In genomic region chr3:52052831-52053306, GRCh38 we compare ENCODE assay signal across 7 cellular contexts. TPM values are rescaled to one million over a fixed set of nuclear protein-coding genes. Genes with fewer than 3 reads are reported as not detected.
A peak's percentile ranks its signal among the peaks of the same experiment; 100 is the strongest.
DNase-seq lines count a peak whose midpoint lies in the region; FAIRE-seq and TF ChIP-seq lines count a peak whose summit lies in the region.

No MANE protein-coding gene starts in this region.

- H3K4me3 ChIP-seq in SK-N-SH (ENCODE audit: low read depth in 2 of 2, low read length in 1 of 2) (peak overlapping the region; percentile 33 to 94), skeletal muscle cell (ENCODE audit: low read depth, low read length) (peak overlapping the region; percentile 29)

- peaks cover 36% of the 10 kb centered on the region for H3K4me1 Mint-ChIP-seq in brain

- no peaks in the 10 kb centered on the region for H3K27me3 ChIP-seq in SK-N-SH (ENCODE audit: insufficient read depth)

- peaks cover 26 to 52% of the 10 kb centered on the region in 2 experiments for H3K36me3 ChIP-seq in SK-N-SH (replicated peaks in 1 of 2; ENCODE audit: control insufficient read depth in 1 of 2, insufficient read depth in 2 of 2, low read length in 1 of 2)

- H3F3A ChIP-seq in SK-N-SH (replicated peaks; ENCODE audit: insufficient read depth) = peaks cover 35% of the 10 kb centered on the region

- peak; percentile 63 for TF ChIP-seq RAD21 in SK-N-SH (IDR thresholded peaks at IDR 0.05; ENCODE audit: low read length)

- peaks cover 83% of the 10 kb centered on the region for H3K79me2 ChIP-seq in SK-N-SH (ENCODE audit: insufficient read depth)

- WGBS in SK-N-SH (ENCODE audit: low lambda C conversion rate) = 20% methylated on average over 9 of the region's 10 CpGs

- H3K4me2 ChIP-seq in SK-N-SH = peak overlapping the region; percentile 91

- no peaks in the 10 kb centered on the region for H3K9me3 Mint-ChIP-seq in brain

- DNase-seq in H54 (ENCODE audit: insufficient read length, low spot score) = peak; percentile 83
- peak; percentile 76 for DNase-seq in SK-N-SH
- peak; percentile 76 for DNase-seq in iPS-NIHi11 (ENCODE audit: low spot score)
- no peak for DNase-seq in skeletal muscle cell (ENCODE audit: low read depth)
- no peak for DNase-seq in NCI-H1930 (lab: John Stamatoyannopoulos, UW)
- DNase-seq in NCI-H1436 treated with DMSO at 0.1 percent for 48 hours (lab: John Stamatoyannopoulos, UW) = no peak

- H3K27ac Mint-ChIP-seq in brain = peak overlapping the region in 3 of 5 experiments; percentile 61 to 76 (median 69)

- no peaks in the 10 kb centered on the region for H4K20me1 ChIP-seq in SK-N-SH (ENCODE audit: insufficient read depth)

- H3K36me3 Mint-ChIP-seq in brain = peaks cover 25% of the 10 kb centered on the region

- peaks cover 4% of the 10 kb centered on the region for H3K27me3 Mint-ChIP-seq in brain

- peak; percentile 14; the same call in 1 of the 2 replicates for TF ChIP-seq POLR2A in H54 (IDR thresholded peaks at IDR 0.05; ENCODE audit: low read depth, low read length)

- H3K9me3 ChIP-seq in SK-N-SH = no peaks in the 10 kb centered on the region

- H3K4me1 ChIP-seq in SK-N-SH (ENCODE audit: control insufficient read depth in 1 of 2, insufficient read depth in 2 of 2, low read depth in 1 of 2, low read length in 1 of 2) = peaks cover 23 to 74% of the 10 kb centered on the region in 2 experiments

- no peaks in the 10 kb centered on the region for H3K9me2 ChIP-seq in SK-N-SH

- no peak overlapping the region for H2AFZ ChIP-seq in SK-N-SH (ENCODE audit: low read depth)

- TF ChIP-seq EP300 in SK-N-SH (IDR thresholded peaks at IDR 0.05; ENCODE audit: borderline replicate concordance in 1 of 2, low read depth in 1 of 2, low read length in 1 of 2) = no peak; a peak in 1 of 4 replicates

- FAIRE-seq in H54 (lab: Jason Lieb, UNC) = no peak

- TF ChIP-seq CTCF in SK-N-SH (IDR thresholded peaks at IDR 0.05) (peak; percentile 59), brain (conservative IDR thresholded peaks at IDR 0.05) (no peak)

- H3K4me3 Mint-ChIP-seq in brain = peak overlapping the region in 3 of 5 experiments; percentile 26 to 89 (median 70)

- POLR2A ChIA-PET in SK-N-SH (lab: Yijun Ruan, JAX) = interaction anchor here (0.5 to 6.5 kb wide), 14 partner anchors 9 to 116 kb away, joined by 3 to 86 read pairs (median 4); no protein-coding TSS in a partner anchor

- CTCF ChIA-PET in SK-N-SH (lab: Yijun Ruan, JAX) = interaction anchor here (0.6 to 29.9 kb wide), 25 partner anchors 10 to 93 kb away, joined by 3 to 983 read pairs (median 6); partner anchors contain the start of genes ABHD14B and RPL29

- H3K9ac ChIP-seq in SK-N-SH = peak overlapping the region; percentile 68; the same call in 1 of the 2 replicates

- H3K27ac ChIP-seq in SK-N-SH (ENCODE audit: low read depth in 2 of 2, low read length in 1 of 2) = peak overlapping the region; percentile 88 to 93

TF ChIP-seq in SK-N-SH, 30 proteins besides CTCF, POLR2A, EP300 and RAD21:
- TF ChIP-seq SMC3 (IDR thresholded peaks at IDR 0.05; ENCODE audit: low read depth, low read length) (peak; percentile 67), MAX (IDR thresholded peaks at IDR 0.05; ENCODE audit: low read depth) (peak; percentile 58; the same call in 1 of the 2 replicates), SIN3A (IDR thresholded peaks at IDR 0.05; ENCODE audit: borderline replicate concordance, low read depth, low read length) (peak; percentile 65; the same call in 1 of the 2 replicates), TAF1 (IDR thresholded peaks at IDR 0.05; ENCODE audit: borderline replicate concordance, low read depth, low read length) (0 out of 2 replicates have a peak, but pooled peaks have one; percentile 9), USF1 (IDR thresholded peaks at IDR 0.05; ENCODE audit: borderline replicate concordance, low read depth) (no peak), ELF1 (IDR thresholded peaks at IDR 0.05) (peak; percentile 86), GABPA (IDR thresholded peaks at IDR 0.05; ENCODE audit: low read depth) (peak; percentile 75), TCF12 (IDR thresholded peaks at IDR 0.05) (0 out of 2 replicates have a peak, but pooled peaks have one; percentile 29), RFX5 (IDR thresholded peaks at IDR 0.05; ENCODE audit: low read length) (no peak)

RNA-seq across cellular contexts. Expression of gene DUSP7, which starts 3.5 kb away (rescaled TPM):
- polyA plus RNA-seq in SK-N-SH (2012; rRNA removed) (24.3 and 25.8 TPM in 2 replicates), brain (ENCODE audit: insufficient read depth, low read depth, low replicate concordance) (15.2 TPM)
- 13.1 and 20.1 TPM in 2 replicates for polyA plus RNA-seq in SK-N-SH (2012; cell fraction: cytosol; rRNA removed)
- 14.4 and 15.6 TPM in 2 replicates for polyA plus RNA-seq in SK-N-SH (2012; cell fraction: nucleus; rRNA removed)

RNA-seq across cellular contexts. Expression of gene RPL29, which starts 57.2 kb away (rescaled TPM):
- polyA plus RNA-seq in SK-N-SH (2012; rRNA removed) (3,173 and 3,642 TPM in 2 replicates), brain (ENCODE audit: insufficient read depth, low read depth, low replicate concordance) (1,543 TPM)
- 2,707 and 3,782 TPM in 2 replicates for polyA plus RNA-seq in SK-N-SH (2012; cell fraction: cytosol; rRNA removed)
- polyA plus RNA-seq in SK-N-SH (2012; cell fraction: nucleus; rRNA removed) = 883 and 941 TPM in 2 replicates

Comparison
In these comparisons a context has a peak if more than half of its experiments do, and no peak if none do; other contexts are left out.
1. DNase-seq: peak in H54 (single experiment), SK-N-SH (single experiment) and iPS-NIHi11 (single experiment); none in skeletal muscle cell (single experiment), NCI-H1930 (0 of 2) and NCI-H1436 treated with DMSO at 0.1 percent for 48 hours (single experiment).